19 cellular contexts compared by ENCODE assay signal in the genomic region with DNA sequence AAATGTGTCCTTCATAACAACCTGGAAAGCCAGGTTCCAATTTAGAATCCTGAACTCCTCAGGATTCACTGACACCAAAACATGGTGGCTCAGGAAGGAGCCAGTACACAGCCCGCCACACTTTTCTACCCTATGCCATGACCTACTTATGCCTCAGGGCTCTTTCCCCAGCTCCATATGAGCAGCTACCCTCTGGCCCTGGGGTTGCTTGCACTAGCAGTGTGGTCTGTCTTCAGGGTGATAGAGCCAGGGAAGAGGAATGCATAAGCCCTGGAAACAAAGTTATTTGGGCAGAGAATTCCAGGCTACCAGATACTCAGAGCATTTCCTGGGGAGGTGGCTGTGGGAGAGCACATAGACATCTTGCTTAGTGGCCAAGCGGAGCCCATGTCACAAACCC. TPM values are rescaled to one million over a fixed set of nuclear protein-coding genes. Genes with fewer than 3 reads are reported as not detected.
DNase-seq lines count a peak whose midpoint lies in the region; ATAC-seq and TF ChIP-seq lines count a peak whose summit lies in the region.
"Had no signal": no experiment of that assay in that cellular context is flagged by ENCODE, and none has a peak within 500 bp of the region (broad histone marks: within the 10 kb centered on the region; RNA-seq: fewer than 3 reads in every experiment).

No MANE protein-coding gene starts in this region.

- H3K27ac ChIP-seq in GM23338 (ENCODE audit: low read depth): no peak overlapping the region
- H3K27ac ChIP-seq: C4-2B had no signal

- H3K27me3 Mint-ChIP-seq in GM23338 (ENCODE audit: insufficient read depth, low read depth, poor library complexity) (no peaks in the 10 kb centered on the region), osteocyte (ENCODE audit: unreplicated experiment) (no peaks in the 10 kb centered on the region)
- H3K27me3 Mint-ChIP-seq: CD4-positive, alpha-beta T cell; IgD-negative memory B cell had no signal

- H3K4me1 Mint-ChIP-seq in GM23338: no peaks in the 10 kb centered on the region
- H3K4me1 Mint-ChIP-seq in osteocyte (ENCODE audit: unreplicated experiment): peaks cover 8% of the 10 kb centered on the region
- H3K4me1 Mint-ChIP-seq: IgD-negative memory B cell had no signal

- no peaks in the 10 kb centered on the region for H3F3A ChIP-seq in GM23338 (replicated peaks; ENCODE audit: low read depth)

- H3K9me3 Mint-ChIP-seq in GM23338 (no peaks in the 10 kb centered on the region), osteocyte (ENCODE audit: unreplicated experiment) (no peaks in the 10 kb centered on the region)
- H3K9me3 Mint-ChIP-seq: CD4-positive, alpha-beta T cell; IgD-negative memory B cell had no signal

- H3K27ac Mint-ChIP-seq in GM23338: no peak overlapping the region
- peak overlapping the region; percentile 9 for H3K27ac Mint-ChIP-seq in osteocyte (ENCODE audit: unreplicated experiment)
- H3K27ac Mint-ChIP-seq: CD4-positive, alpha-beta T cell; HFFc6; IgD-negative memory B cell had no signal

- no peak for TF ChIP-seq POLR2A in GM18505 (IDR thresholded peaks at IDR 0.05; ENCODE audit: borderline replicate concordance, extremely low read depth, insufficient read depth, insufficient read length)

- H3K36me3 Mint-ChIP-seq in GM23338 (ENCODE audit: low read depth) (no peaks in the 10 kb centered on the region), osteocyte (ENCODE audit: unreplicated experiment) (no peaks in the 10 kb centered on the region)

- H3K36me3 ChIP-seq in GM23338 (ENCODE audit: insufficient read depth): no peaks in the 10 kb centered on the region

- H3K4me2 ChIP-seq in GM23338: no peak overlapping the region

- DNase-seq in GM23338 (ENCODE audit: low spot score): peak; percentile 11
- DNase-seq in islet precursor cell: peak; percentile 64
- DNase-seq in osteocyte (ENCODE audit: extremely low spot score, unreplicated experiment): no peak
- DNase-seq in MV-4-11 (lab: John Stamatoyannopoulos, UW): no peak
- DNase-seq: ACHN; AML-193; Caco-2; CD4-positive, alpha-beta T cell; GOT3; H7; HFFc6; KBM-7 had no signal

- H3K27me3 ChIP-seq in GM23338 (ENCODE audit: insufficient read depth): no peaks in the 10 kb centered on the region

- no peaks in the 10 kb centered on the region for H3K79me2 ChIP-seq in GM23338 (replicated peaks; ENCODE audit: insufficient read depth)

- no peak for TF ChIP-seq CTCF in GM23338 (conservative IDR thresholded peaks at IDR 0.05; ENCODE audit: low read depth in 2 of 2)
- TF ChIP-seq CTCF in osteocyte (IDR thresholded peaks at IDR 0.05): no peak

- no peaks in the 10 kb centered on the region for H3K9me2 ChIP-seq in GM23338 (ENCODE audit: insufficient read depth)

- no peak overlapping the region for H3K4me3 ChIP-seq in GM23338
- H3K4me3 ChIP-seq: GM12878 had no signal

- peak; percentile 40; the same call in 2 of the 3 replicates for ATAC-seq in GM23338
- no peak for ATAC-seq in GM21447 (IDR thresholded peaks at IDR 0.05; ENCODE audit: unreplicated experiment)
- no peak for ATAC-seq in GM21360 (IDR thresholded peaks at IDR 0.05; ENCODE audit: unreplicated experiment)
- ATAC-seq in GM18505 (IDR thresholded peaks at IDR 0.05; ENCODE audit: unreplicated experiment): no peak
- ATAC-seq: GM12878, HCT116 had no signal

- no peak overlapping the region for H3K4me3 Mint-ChIP-seq in GM23338
- H3K4me3 Mint-ChIP-seq in osteocyte (ENCODE audit: unreplicated experiment): no peak overlapping the region
- H3K4me3 Mint-ChIP-seq: CD4-positive, alpha-beta T cell; HFFc6; IgD-negative memory B cell had no signal

- no peak overlapping the region for H2AFZ ChIP-seq in GM23338

- H3K4me1 ChIP-seq in GM23338 (ENCODE audit: insufficient read depth): no peaks in the 10 kb centered on the region
- H3K4me1 ChIP-seq: Caco-2 had no signal

- no peaks in the 10 kb centered on the region for H4K20me1 ChIP-seq in GM23338 (replicated peaks; ENCODE audit: insufficient read depth)

TF ChIP-seq in GM23338, 12 proteins besides CTCF, POLR2A, EP300 and RAD21 (continues in another document):
- TF ChIP-seq, protein P1, sequence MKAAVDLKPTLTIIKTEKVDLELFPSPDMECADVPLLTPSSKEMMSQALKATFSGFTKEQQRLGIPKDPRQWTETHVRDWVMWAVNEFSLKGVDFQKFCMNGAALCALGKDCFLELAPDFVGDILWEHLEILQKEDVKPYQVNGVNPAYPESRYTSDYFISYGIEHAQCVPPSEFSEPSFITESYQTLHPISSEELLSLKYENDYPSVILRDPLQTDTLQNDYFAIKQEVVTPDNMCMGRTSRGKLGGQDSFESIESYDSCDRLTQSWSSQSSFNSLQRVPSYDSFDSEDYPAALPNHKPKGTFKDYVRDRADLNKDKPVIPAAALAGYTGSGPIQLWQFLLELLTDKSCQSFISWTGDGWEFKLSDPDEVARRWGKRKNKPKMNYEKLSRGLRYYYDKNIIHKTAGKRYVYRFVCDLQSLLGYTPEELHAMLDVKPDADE (IDR thresholded peaks at IDR 0.05): no peak
- TF ChIP-seq CREB1 (CRISPR knock-in tag; IDR thresholded peaks at IDR 0.05; ENCODE audit: low read depth) (no peak), STAT1 (IDR thresholded peaks at IDR 0.05; ENCODE audit: unreplicated experiment) (no peak), ZNF331 (CRISPR knock-in tag; IDR thresholded peaks at IDR 0.05; ENCODE audit: low read depth) (no peak), ZNF114 (CRISPR knock-in tag; IDR thresholded peaks at IDR 0.05) (no peak), POLR2AphosphoS5 (IDR thresholded peaks at IDR 0.05; ENCODE audit: low read depth) (no peak)
- TF ChIP-seq, protein P2, sequence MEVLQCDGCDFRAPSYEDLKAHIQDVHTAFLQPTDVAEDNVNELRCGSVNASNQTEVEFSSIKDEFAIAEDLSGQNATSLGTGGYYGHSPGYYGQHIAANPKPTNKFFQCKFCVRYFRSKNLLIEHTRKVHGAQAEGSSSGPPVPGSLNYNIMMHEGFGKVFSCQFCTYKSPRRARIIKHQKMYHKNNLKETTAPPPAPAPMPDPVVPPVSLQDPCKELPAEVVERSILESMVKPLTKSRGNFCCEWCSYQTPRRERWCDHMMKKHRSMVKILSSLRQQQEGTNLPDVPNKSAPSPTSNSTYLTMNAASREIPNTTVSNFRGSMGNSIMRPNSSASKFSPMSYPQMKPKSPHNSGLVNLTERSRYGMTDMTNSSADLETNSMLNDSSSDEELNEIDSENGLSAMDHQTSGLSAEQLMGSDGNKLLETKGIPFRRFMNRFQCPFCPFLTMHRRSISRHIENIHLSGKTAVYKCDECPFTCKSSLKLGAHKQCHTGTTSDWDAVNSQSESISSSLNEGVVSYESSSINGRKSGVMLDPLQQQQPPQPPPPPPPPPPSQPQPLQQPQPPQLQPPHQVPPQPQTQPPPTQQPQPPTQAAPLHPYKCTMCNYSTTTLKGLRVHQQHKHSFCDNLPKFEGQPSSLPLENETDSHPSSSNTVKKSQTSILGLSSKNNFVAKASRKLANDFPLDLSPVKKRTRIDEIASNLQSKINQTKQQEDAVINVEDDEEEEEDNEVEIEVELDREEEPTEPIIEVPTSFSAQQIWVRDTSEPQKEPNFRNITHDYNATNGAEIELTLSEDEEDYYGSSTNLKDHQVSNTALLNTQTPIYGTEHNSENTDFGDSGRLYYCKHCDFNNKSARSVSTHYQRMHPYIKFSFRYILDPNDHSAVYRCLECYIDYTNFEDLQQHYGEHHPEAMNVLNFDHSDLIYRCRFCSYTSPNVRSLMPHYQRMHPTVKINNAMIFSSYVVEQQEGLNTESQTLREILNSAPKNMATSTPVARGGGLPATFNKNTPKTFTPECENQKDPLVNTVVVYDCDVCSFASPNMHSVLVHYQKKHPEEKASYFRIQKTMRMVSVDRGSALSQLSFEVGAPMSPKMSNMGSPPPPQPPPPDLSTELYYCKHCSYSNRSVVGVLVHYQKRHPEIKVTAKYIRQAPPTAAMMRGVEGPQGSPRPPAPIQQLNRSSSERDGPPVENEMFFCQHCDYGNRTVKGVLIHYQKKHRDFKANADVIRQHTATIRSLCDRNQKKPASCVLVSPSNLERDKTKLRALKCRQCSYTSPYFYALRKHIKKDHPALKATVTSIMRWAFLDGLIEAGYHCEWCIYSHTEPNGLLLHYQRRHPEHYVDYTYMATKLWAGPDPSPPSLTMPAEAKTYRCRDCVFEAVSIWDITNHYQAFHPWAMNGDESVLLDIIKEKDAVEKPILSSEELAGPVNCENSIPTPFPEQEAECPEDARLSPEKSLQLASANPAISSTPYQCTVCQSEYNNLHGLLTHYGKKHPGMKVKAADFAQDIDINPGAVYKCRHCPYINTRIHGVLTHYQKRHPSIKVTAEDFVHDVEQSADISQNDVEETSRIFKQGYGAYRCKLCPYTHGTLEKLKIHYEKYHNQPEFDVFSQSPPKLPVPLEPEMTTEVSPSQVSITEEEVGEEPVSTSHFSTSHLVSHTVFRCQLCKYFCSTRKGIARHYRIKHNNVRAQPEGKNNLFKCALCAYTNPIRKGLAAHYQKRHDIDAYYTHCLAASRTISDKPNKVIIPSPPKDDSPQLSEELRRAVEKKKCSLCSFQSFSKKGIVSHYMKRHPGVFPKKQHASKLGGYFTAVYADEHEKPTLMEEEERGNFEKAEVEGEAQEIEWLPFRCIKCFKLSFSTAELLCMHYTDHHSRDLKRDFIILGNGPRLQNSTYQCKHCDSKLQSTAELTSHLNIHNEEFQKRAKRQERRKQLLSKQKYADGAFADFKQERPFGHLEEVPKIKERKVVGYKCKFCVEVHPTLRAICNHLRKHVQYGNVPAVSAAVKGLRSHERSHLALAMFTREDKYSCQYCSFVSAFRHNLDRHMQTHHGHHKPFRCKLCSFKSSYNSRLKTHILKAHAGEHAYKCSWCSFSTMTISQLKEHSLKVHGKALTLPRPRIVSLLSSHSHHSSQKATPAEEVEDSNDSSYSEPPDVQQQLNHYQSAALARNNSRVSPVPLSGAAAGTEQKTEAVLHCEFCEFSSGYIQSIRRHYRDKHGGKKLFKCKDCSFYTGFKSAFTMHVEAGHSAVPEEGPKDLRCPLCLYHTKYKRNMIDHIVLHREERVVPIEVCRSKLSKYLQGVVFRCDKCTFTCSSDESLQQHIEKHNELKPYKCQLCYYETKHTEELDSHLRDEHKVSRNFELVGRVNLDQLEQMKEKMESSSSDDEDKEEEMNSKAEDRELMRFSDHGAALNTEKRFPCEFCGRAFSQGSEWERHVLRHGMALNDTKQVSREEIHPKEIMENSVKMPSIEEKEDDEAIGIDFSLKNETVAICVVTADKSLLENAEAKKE (CRISPR knock-in tag; IDR thresholded peaks at IDR 0.05): no peak

RNA-seq across cellular contexts. Expression of a gene that starts 15.0 kb away (rescaled TPM):
- total RNA-seq in GM23338 (2014; rRNA removed; shearing (Covaris generic)): not detected in 2 replicates
- 0.57 and 0.79 TPM in 2 replicates for polyA plus RNA-seq in GM23338 (2016; fragmentation: Nextera tagmentation; extraction: Ambion mirVana)
- 53.3 and 56.0 TPM in 2 replicates for total RNA-seq in osteocyte
- total RNA-seq: Caco-2; CD4-positive, alpha-beta T cell; H7 had no signal
- polyA plus RNA-seq: IgD-negative memory B cell had no signal

Comparison
In these comparisons a context has a peak if more than half of its experiments do, and no peak if none do; other contexts are left out.
1. DNase-seq: peak in GM23338 (single experiment) and islet precursor cell (single experiment); none in osteocyte (single experiment) and MV-4-11 (single experiment).
2. RNA of a gene that starts 15.0 kb away (total RNA-seq): 53.3 to 56.0 TPM in osteocyte; not detected in GM23338; every median in the first group is over 10 times any median in the second.